ENCODE assay signal across 15 cellular contexts in genomic region chr11:43787823-43788222, GRCh38.
"Had no signal": no experiment of that assay in that cellular context is flagged by ENCODE, and none has a peak within 500 bp of the region (broad histone marks: within the 10 kb centered on the region; RNA-seq: fewer than 3 reads in every experiment).

No MANE protein-coding gene starts in this region.

- H3K9me3 ChIP-seq: gastrocnemius medialis had no signal

- H3K4me3 ChIP-seq: coronary artery, gastrocnemius medialis, right atrium auricular region, transverse colon had no signal

- H3K36me3 ChIP-seq: gastrocnemius medialis had no signal

- H3K27ac Mint-ChIP-seq: activated CD8-positive, alpha-beta T cell treated with anti-CD3 and anti-CD28 coated beads, Interleukin-2, amount 10 ng/mL, durations not matched to agents 7 days and 5 days; mesothelial cell of epicardium had no signal

- H3K27me3 ChIP-seq: gastrocnemius medialis, right atrium auricular region, transverse colon had no signal

- H3K27ac ChIP-seq: coronary artery, gastrocnemius medialis, right atrium auricular region had no signal

- H3K4me3 Mint-ChIP-seq: activated CD8-positive, alpha-beta T cell treated with anti-CD3 and anti-CD28 coated beads, Interleukin-2, amount 10 ng/mL, durations not matched to agents 7 days and 5 days; mesothelial cell of epicardium had no signal

- H3K4me1 ChIP-seq: right atrium auricular region had no signal

- ATAC-seq: activated CD8-positive, alpha-beta T cell treated with anti-CD3 and anti-CD28 coated beads, Interleukin-2, amount 10 ng/mL, durations not matched to agents 7 days and 5 days; gastrocnemius medialis had no signal

- H3K4me1 Mint-ChIP-seq: mesothelial cell of epicardium had no signal

- DNase-seq: activated CD4-positive, alpha-beta T cell treated with anti-CD3 and anti-CD28 coated beads for 4 hours; activated CD8-positive, alpha-beta memory T cell treated with anti-CD3 and anti-CD28 coated beads, Interleukin-2, amount 50 U/mL, for 48 hours; activated CD8-positive, alpha-beta T cell treated with anti-CD3 and anti-CD28 coated beads, Interleukin-2, amount 10 ng/mL, durations not matched to agents 7 days and 5 days; activated naive CD4-positive, alpha-beta T cell; effector CD8-positive, alpha-beta T cell; nucleus accumbens; stimulated activated CD4-positive, alpha-beta T cell treated with anti-CD3 and anti-CD28 coated beads, Interleukin-1b, Interleukin-23, amount 100 ng/mL, for 48 hours; stimulated activated naive CD4-positive, alpha-beta T cell; substantia nigra; T-helper 9 cell had no signal
